Comparison of ENCODE assay signal across 26 cellular contexts in genomic region chr16:89033304-89033703, GRCh38. TPM values are rescaled to one million over a fixed set of nuclear protein-coding genes. Genes with fewer than 3 reads are reported as not detected.
DNase-seq lines count a peak whose midpoint lies in the region; ATAC-seq and TF ChIP-seq lines count a peak whose summit lies in the region.
"Had no signal": no experiment of that assay in that cellular context is flagged by ENCODE, and none has a peak within 500 bp of the region (broad histone marks: within the 10 kb centered on the region; RNA-seq: fewer than 3 reads in every experiment).

No MANE protein-coding gene starts in this region.

- H4K20me1 ChIP-seq in DOHH2 (ENCODE audit: control insufficient read depth, insufficient read depth, low read depth, low read length) (no peaks in the 10 kb centered on the region), neural progenitor cell (ENCODE audit: low read depth) (peaks cover 13% of the 10 kb centered on the region)

- CTCF ChIA-PET in activated CD8-positive, alpha-beta memory T cell treated with anti-CD3 and anti-CD28 coated beads, Interleukin-2, amount 10 ng/mL, durations not matched to agents 7 days and 5 days (lab: Charles Lee), result no interaction called here
- CTCF ChIA-PET in MCF 10A (lab: Yijun Ruan, JAX), result no interaction called here

- H3K27ac ChIP-seq in DOHH2 (ENCODE audit: low read depth, low read length) (0 out of 2 replicates have a peak overlapping the region, but pooled peaks have one; percentile 87), neural progenitor cell (no peak overlapping the region)
- H3K27ac ChIP-seq: gastrocnemius medialis, left lung, SJSA1 had no signal

- no peaks in the 10 kb centered on the region for H3K27me3 ChIP-seq in DOHH2 (ENCODE audit: control insufficient read depth, low read length)
- peaks cover 9% of the 10 kb centered on the region for H3K27me3 ChIP-seq in neural progenitor cell

- H3K36me3 Mint-ChIP-seq in activated CD8-positive, alpha-beta memory T cell treated with anti-CD3 and anti-CD28 coated beads, Interleukin-2, amount 10 ng/mL, durations not matched to agents 7 days and 5 days, result peaks cover 5% of the 10 kb centered on the region
- H3K36me3 Mint-ChIP-seq in dendritic cell treated with granulocyte-macrophage colony-stimulating factor and Interleukin-4, amounts not matched to agents 40 ng/mL and 50 ng/mL, for 4 days (ENCODE audit: low read depth), result no peaks in the 10 kb centered on the region
- no peaks in the 10 kb centered on the region for H3K36me3 Mint-ChIP-seq in neural progenitor cell
- no peaks in the 10 kb centered on the region for H3K36me3 Mint-ChIP-seq in MCF 10A (ENCODE audit: insufficient read depth, unreplicated experiment)
- H3K36me3 Mint-ChIP-seq: type B pancreatic cell had no signal

- H3K4me3 ChIP-seq in DOHH2 (ENCODE audit: low read length) (no peak overlapping the region), neural progenitor cell (no peak overlapping the region)
- H3K4me3 ChIP-seq: gastrocnemius medialis, HAP-1, left lung, MG63, SJSA1, skin epidermis had no signal

- H3K4me2 ChIP-seq in DOHH2 (ENCODE audit: low read length) (no peak overlapping the region), neural progenitor cell (no peak overlapping the region)

- H3K36me3 ChIP-seq in DOHH2 (ENCODE audit: control insufficient read depth, low read length) (peaks cover 4% of the 10 kb centered on the region; the same call in 1 of the 2 replicates), neural progenitor cell (no peaks in the 10 kb centered on the region)
- H3K36me3 ChIP-seq: gastrocnemius medialis, HAP-1, left lung, MG63, SJSA1 had no signal

- no peak for ATAC-seq in activated CD8-positive, alpha-beta memory T cell treated with anti-CD3 and anti-CD28 coated beads, Interleukin-2, amount 10 ng/mL, durations not matched to agents 7 days and 5 days
- ATAC-seq: activated CD4-positive, alpha-beta T cell treated with anti-CD3 and anti-CD28 coated beads for 36 hours; gastrocnemius medialis; left lung had no signal

- no TSS peak for BruUV-seq in MCF 10A (replicated peaks; lab: Mats Ljungman, UMichigan)

- H3K9me2 ChIP-seq in DOHH2 (replicated peaks; ENCODE audit: control insufficient read depth, low read length), result no peaks in the 10 kb centered on the region

- H3K9me3 Mint-ChIP-seq in activated CD8-positive, alpha-beta memory T cell treated with anti-CD3 and anti-CD28 coated beads, Interleukin-2, amount 10 ng/mL, durations not matched to agents 7 days and 5 days (ENCODE audit: low read depth), result peaks cover 6% of the 10 kb centered on the region
- peaks cover 9% of the 10 kb centered on the region for H3K9me3 Mint-ChIP-seq in dendritic cell treated with granulocyte-macrophage colony-stimulating factor and Interleukin-4, amounts not matched to agents 40 ng/mL and 50 ng/mL, for 4 days
- peaks cover 5% of the 10 kb centered on the region for H3K9me3 Mint-ChIP-seq in neural progenitor cell
- H3K9me3 Mint-ChIP-seq in MCF 10A (ENCODE audit: unreplicated experiment), result peaks cover 15% of the 10 kb centered on the region
- H3K9me3 Mint-ChIP-seq: type B pancreatic cell had no signal

- POLR2A ChIA-PET in MCF 10A (lab: Yijun Ruan, JAX), result no interaction called here

- H3K27ac Mint-ChIP-seq in activated CD8-positive, alpha-beta memory T cell treated with anti-CD3 and anti-CD28 coated beads, Interleukin-2, amount 10 ng/mL, durations not matched to agents 7 days and 5 days, result peak overlapping the region; percentile 45
- peak overlapping the region; percentile 54 for H3K27ac Mint-ChIP-seq in dendritic cell treated with granulocyte-macrophage colony-stimulating factor and Interleukin-4, amounts not matched to agents 40 ng/mL and 50 ng/mL, for 4 days
- H3K27ac Mint-ChIP-seq in neural progenitor cell (peak overlapping the region; percentile 46), MCF 10A (ENCODE audit: low read depth, unreplicated experiment) (no peak overlapping the region)
- H3K27ac Mint-ChIP-seq: activated naive CD4-positive, alpha-beta T cell treated with anti-CD3 and anti-CD28 coated beads for 36 hours; type B pancreatic cell had no signal

- peaks cover 13% of the 10 kb centered on the region for H3K27me3 Mint-ChIP-seq in activated CD8-positive, alpha-beta memory T cell treated with anti-CD3 and anti-CD28 coated beads, Interleukin-2, amount 10 ng/mL, durations not matched to agents 7 days and 5 days
- H3K27me3 Mint-ChIP-seq in dendritic cell treated with granulocyte-macrophage colony-stimulating factor and Interleukin-4, amounts not matched to agents 40 ng/mL and 50 ng/mL, for 4 days, result peaks cover 36% of the 10 kb centered on the region
- peaks cover 10% of the 10 kb centered on the region for H3K27me3 Mint-ChIP-seq in neural progenitor cell (ENCODE audit: insufficient read depth, low read depth)
- H3K27me3 Mint-ChIP-seq in MCF 10A (ENCODE audit: insufficient read depth, unreplicated experiment), result peaks cover 78% of the 10 kb centered on the region

- DNase-seq in activated CD8-positive, alpha-beta memory T cell treated with anti-CD3 and anti-CD28 coated beads, Interleukin-2, amount 10 ng/mL, durations not matched to agents 7 days and 5 days, result no peak
- DNase-seq in activated CD8-positive, alpha-beta memory T cell treated with anti-CD3 and anti-CD28 coated beads, Interleukin-2, amount 50 U/mL, for 48 hours, result no peak
- DNase-seq in neural progenitor cell (ENCODE audit: low spot score) (no peak), DMS79 (lab: John Stamatoyannopoulos, UW) (no peak), MCF 10A (ENCODE audit: unreplicated experiment) (no peak)
- no peak for DNase-seq in activated effector memory CD4-positive, alpha-beta T cell treated with anti-CD3 and anti-CD28 coated beads, Interleukin-2, amount 50 U/mL, for 16 hours
- DNase-seq: activated naive CD4-positive, alpha-beta T cell treated with anti-CD3 and anti-CD28 coated beads for 36 hours; activated T-cell treated with anti-CD3 and anti-CD28 coated beads, Interleukin-2, amount 50 U/mL, for 48 hours; caudate nucleus; COR-L47; dermis blood vessel endothelial cell; gastrocnemius medialis; MG63; NCI-H1105 treated with DMSO at 0.1 percent for 48 hours; NCI-H2029 treated with DMSO at 0.1 percent for 48 hours; NCI-H526 had no signal

- TF ChIP-seq CTCF in DOHH2 (IDR thresholded peaks at IDR 0.05; ENCODE audit: low read depth, low read length, poor library complexity, severe bottlenecking) (no peak), neural progenitor cell (IDR thresholded peaks at IDR 0.05) (no peak), MCF 10A (IDR thresholded peaks at IDR 0.05; ENCODE audit: unreplicated experiment) (no peak)

- H3F3A ChIP-seq in DOHH2 (ENCODE audit: control insufficient read depth, insufficient read depth) (peaks cover 4% of the 10 kb centered on the region; the same call in 1 of the 2 replicates), neural progenitor cell (ENCODE audit: low read depth) (peaks cover 4% of the 10 kb centered on the region)

- H3K79me2 ChIP-seq in DOHH2 (ENCODE audit: control insufficient read depth, low read length) (no peaks in the 10 kb centered on the region), neural progenitor cell (ENCODE audit: low read depth) (no peaks in the 10 kb centered on the region)

- intact Hi-C loops in dendritic cell treated with granulocyte-macrophage colony-stimulating factor and Interleukin-4, amounts not matched to agents 40 ng/mL and 50 ng/mL, for 4 days (cut with micrococcal nuclease), result no loop called here
- intact Hi-C loops in MCF 10A (cut with micrococcal nuclease), result no loop called here

- peaks cover 6% of the 10 kb centered on the region for H3K9me3 ChIP-seq in DOHH2 (ENCODE audit: control insufficient read depth, insufficient read depth, low read length)
- H3K9me3 ChIP-seq in neural progenitor cell (ENCODE audit: low read depth), result no peaks in the 10 kb centered on the region
- H3K9me3 ChIP-seq: gastrocnemius medialis, MG63 had no signal

- peaks cover 17% of the 10 kb centered on the region for H3K4me1 Mint-ChIP-seq in activated CD8-positive, alpha-beta memory T cell treated with anti-CD3 and anti-CD28 coated beads, Interleukin-2, amount 10 ng/mL, durations not matched to agents 7 days and 5 days
- H3K4me1 Mint-ChIP-seq in dendritic cell treated with granulocyte-macrophage colony-stimulating factor and Interleukin-4, amounts not matched to agents 40 ng/mL and 50 ng/mL, for 4 days (ENCODE audit: low read depth), result peaks cover 26% of the 10 kb centered on the region
- H3K4me1 Mint-ChIP-seq in neural progenitor cell, result peaks cover 18% of the 10 kb centered on the region
- no peaks in the 10 kb centered on the region for H3K4me1 Mint-ChIP-seq in MCF 10A (ENCODE audit: insufficient read depth, unreplicated experiment)

- H2AFZ ChIP-seq in neural progenitor cell (replicated peaks), result no peak overlapping the region

- H3K9ac ChIP-seq in neural progenitor cell, result no peak overlapping the region

- H3K4me1 ChIP-seq in DOHH2 (ENCODE audit: control insufficient read depth, low read length), result peaks cover 75% of the 10 kb centered on the region
- peaks cover 9% of the 10 kb centered on the region for H3K4me1 ChIP-seq in neural progenitor cell
- H3K4me1 ChIP-seq: gastrocnemius medialis, HAP-1, SJSA1 had no signal

- H3K4me3 Mint-ChIP-seq in activated CD8-positive, alpha-beta memory T cell treated with anti-CD3 and anti-CD28 coated beads, Interleukin-2, amount 10 ng/mL, durations not matched to agents 7 days and 5 days, result no peak overlapping the region
- no peak overlapping the region for H3K4me3 Mint-ChIP-seq in dendritic cell treated with granulocyte-macrophage colony-stimulating factor and Interleukin-4, amounts not matched to agents 40 ng/mL and 50 ng/mL, for 4 days
- H3K4me3 Mint-ChIP-seq in neural progenitor cell (peak overlapping the region; percentile 65), MCF 10A (ENCODE audit: unreplicated experiment) (no peak overlapping the region)
- H3K4me3 Mint-ChIP-seq: activated naive CD4-positive, alpha-beta T cell treated with anti-CD3 and anti-CD28 coated beads for 36 hours; type B pancreatic cell had no signal

RNA-seq across cellular contexts. Expression of gene CBFA2T3, which starts 56.3 kb away (rescaled TPM):
- total RNA-seq in activated CD8-positive, alpha-beta memory T cell treated with anti-CD3 and anti-CD28 coated beads, Interleukin-2, amount 10 ng/mL, durations not matched to agents 7 days and 5 days, result under 1 TPM in 1 of 2 experiments, not detected in 1; 0.21 TPM
- 0.15 and 0.22 TPM in 2 replicates for total RNA-seq in neural progenitor cell (ENCODE audit: low replicate concordance)
- total RNA-seq in MCF 10A (2022), result not detected in 2 replicates
- total RNA-seq: activated naive CD4-positive, alpha-beta T cell treated with anti-CD3 and anti-CD28 coated beads for 36 hours; dermis blood vessel endothelial cell; osteocyte; renal cortical epithelial cell; SJSA1 had no signal
